ENCODE assay signal across 12 cellular contexts in the genomic region with DNA sequence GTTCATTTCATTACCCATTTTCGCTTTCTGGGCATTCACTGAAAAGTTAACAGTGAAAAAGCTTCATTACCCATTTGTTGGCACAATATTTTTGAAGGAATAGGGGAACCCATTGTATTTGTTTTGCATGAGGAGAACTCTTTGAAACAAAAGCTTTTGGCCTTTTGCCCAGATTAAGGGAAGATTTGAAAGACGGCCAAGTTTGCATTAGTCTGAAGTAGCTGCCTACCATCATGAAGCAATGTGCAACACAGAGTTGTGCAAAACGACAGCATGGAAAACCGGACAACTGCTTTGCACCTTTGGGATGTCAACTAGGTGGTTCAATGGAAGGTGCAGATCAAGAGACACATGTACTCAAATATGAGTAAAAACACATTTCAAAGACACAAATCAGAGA.
DNase-seq lines count a peak whose midpoint lies in the region; ATAC-seq and TF ChIP-seq lines count a peak whose summit lies in the region.
"Had no signal": no experiment of that assay in that cellular context is flagged by ENCODE, and none has a peak within 500 bp of the region (broad histone marks: within the 10 kb centered on the region; RNA-seq: fewer than 3 reads in every experiment).

No MANE protein-coding gene starts in this region.

- ATAC-seq in gastroesophageal sphincter (no peak), HG03378 (IDR thresholded peaks at IDR 0.05; ENCODE audit: unreplicated experiment) (no peak)
- ATAC-seq: CD8-positive, alpha-beta T cell had no signal

- TF ChIP-seq POLR2A in gastroesophageal sphincter (IDR thresholded peaks at IDR 0.05): no peak

- H3K36me3 ChIP-seq in gastroesophageal sphincter: no peaks in the 10 kb centered on the region
- H3K36me3 ChIP-seq: thoracic aorta had no signal

- DNase-seq in EH (ENCODE audit: low read depth) (peak; percentile 28), NCI-H2171 (lab: John Stamatoyannopoulos, UW) (peak; percentile 16), dermis blood vessel endothelial cell (peak; percentile 63), mucosa of gallbladder (ENCODE audit: low spot score) (peak; percentile 57), islet precursor cell (no peak), NOMO-1 (lab: John Stamatoyannopoulos, UW; ENCODE audit: unreplicated experiment in 2 of 2) (no peak)
- DNase-seq: CD8-positive, alpha-beta T cell; stimulated activated CD4-positive, alpha-beta T cell treated with anti-CD3 and anti-CD28 coated beads, Interleukin-2, amount 100 ng/mL, for 48 hours; SW 1271 had no signal

- no peaks in the 10 kb centered on the region for H3K4me1 ChIP-seq in gastroesophageal sphincter

- H3K9me3 ChIP-seq in gastroesophageal sphincter: no peaks in the 10 kb centered on the region
- H3K9me3 ChIP-seq: thoracic aorta had no signal

- H3K27me3 ChIP-seq in gastroesophageal sphincter: no peaks in the 10 kb centered on the region

- no peak overlapping the region for H3K27ac ChIP-seq in gastroesophageal sphincter
- H3K27ac ChIP-seq: thoracic aorta had no signal

- H3K4me3 ChIP-seq in gastroesophageal sphincter: no peak overlapping the region
- H3K4me3 ChIP-seq: thoracic aorta had no signal

- WGBS in gastroesophageal sphincter (ENCODE audit: low coverage in 1 of 2), 2 donors: 29 to 31% methylated on average over 2 to 4 of the region's 4 CpGs

- TF ChIP-seq CTCF in gastroesophageal sphincter (IDR thresholded peaks at IDR 0.05): no peak

- TF ChIP-seq EP300 in gastroesophageal sphincter (IDR thresholded peaks at IDR 0.05): no peak

Comparison
In these comparisons a context has a peak if more than half of its experiments do, and no peak if none do; other contexts are left out.
1. DNase-seq: peak in EH (single experiment), NCI-H2171 (single experiment), dermis blood vessel endothelial cell (single experiment) and mucosa of gallbladder (single experiment); none in islet precursor cell (single experiment) and NOMO-1 (0 of 2).